8 cellular contexts compared by ENCODE assay signal in genomic region chr10:21172774-21173432, GRCh38.
DNase-seq lines count a peak whose midpoint lies in the region; ATAC-seq and TF ChIP-seq lines count a peak whose summit lies in the region.

No MANE protein-coding gene starts in this region.

- peak; percentile 45 for ATAC-seq in left lobe of liver
- ATAC-seq in GM19023 (IDR thresholded peaks at IDR 0.05; ENCODE audit: unreplicated experiment): no peak

- no peaks in the 10 kb centered on the region for H3K36me3 ChIP-seq in thyroid gland

- TF ChIP-seq POLR2A in thyroid gland (IDR thresholded peaks at IDR 0.05): no peak

- H3K27ac ChIP-seq in thyroid gland: peak overlapping the region; percentile 85 to 96 (median 94)

- TF ChIP-seq CTCF in cardiac fibroblast (IDR thresholded peaks at IDR 0.05; ENCODE audit: low read depth, low read length) (no peak), thyroid gland (IDR thresholded peaks at IDR 0.05) (no peak)

- peak overlapping the region; percentile 69 to 75 for H3K4me3 ChIP-seq in cardiac fibroblast (replicated peaks in 1 of 2; ENCODE audit: low read depth in 2 of 2, low read length in 2 of 2)
- H3K4me3 ChIP-seq in thyroid gland (replicated peaks in 1 of 3): peak overlapping the region; percentile 79 to 88 (median 84)

- 9 to 11% methylated on average over 21 to 25 of the region's 36 CpGs for WGBS in thyroid gland, 2 donors

- H3K4me1 ChIP-seq in thyroid gland: peaks cover 15 to 41% of the 10 kb centered on the region in 2 donors

- H3K9me3 ChIP-seq in thyroid gland: no peaks in the 10 kb centered on the region

- H3K27me3 ChIP-seq in thyroid gland: no peaks in the 10 kb centered on the region

- DNase-seq in NCI-H2107 treated with DMSO at 0.1 percent for 48 hours (lab: John Stamatoyannopoulos, UW; ENCODE audit: unreplicated experiment) (peak; percentile 8), NCI-H2107 (lab: John Stamatoyannopoulos, UW) (no peak), cardiac fibroblast (ENCODE audit: low read depth in 2 of 2) (peak; percentile 24 to 26), left lobe of liver (ENCODE audit: low spot score) (peak; percentile 44), thyroid gland (peak; percentile 50 to 58), SKM-1 (lab: John Stamatoyannopoulos, UW; ENCODE audit: unreplicated experiment) (no peak), NCI-H2081 treated with DMSO at 0.1 percent for 48 hours (lab: John Stamatoyannopoulos, UW) (no peak)

- intact Hi-C loops in thyroid gland (cut with DNase I): no loop called here

Comparison
In these comparisons a context has a peak if more than half of its experiments do, and no peak if none do; other contexts are left out.
1. DNase-seq: peak in NCI-H2107 treated with DMSO at 0.1 percent for 48 hours (single experiment), cardiac fibroblast (2 of 2), left lobe of liver (single experiment) and thyroid gland (2 of 2); none in NCI-H2107 (single experiment), SKM-1 (single experiment) and NCI-H2081 treated with DMSO at 0.1 percent for 48 hours (single experiment).